ENCODE assay signal across 20 cellular contexts in the genomic region with DNA sequence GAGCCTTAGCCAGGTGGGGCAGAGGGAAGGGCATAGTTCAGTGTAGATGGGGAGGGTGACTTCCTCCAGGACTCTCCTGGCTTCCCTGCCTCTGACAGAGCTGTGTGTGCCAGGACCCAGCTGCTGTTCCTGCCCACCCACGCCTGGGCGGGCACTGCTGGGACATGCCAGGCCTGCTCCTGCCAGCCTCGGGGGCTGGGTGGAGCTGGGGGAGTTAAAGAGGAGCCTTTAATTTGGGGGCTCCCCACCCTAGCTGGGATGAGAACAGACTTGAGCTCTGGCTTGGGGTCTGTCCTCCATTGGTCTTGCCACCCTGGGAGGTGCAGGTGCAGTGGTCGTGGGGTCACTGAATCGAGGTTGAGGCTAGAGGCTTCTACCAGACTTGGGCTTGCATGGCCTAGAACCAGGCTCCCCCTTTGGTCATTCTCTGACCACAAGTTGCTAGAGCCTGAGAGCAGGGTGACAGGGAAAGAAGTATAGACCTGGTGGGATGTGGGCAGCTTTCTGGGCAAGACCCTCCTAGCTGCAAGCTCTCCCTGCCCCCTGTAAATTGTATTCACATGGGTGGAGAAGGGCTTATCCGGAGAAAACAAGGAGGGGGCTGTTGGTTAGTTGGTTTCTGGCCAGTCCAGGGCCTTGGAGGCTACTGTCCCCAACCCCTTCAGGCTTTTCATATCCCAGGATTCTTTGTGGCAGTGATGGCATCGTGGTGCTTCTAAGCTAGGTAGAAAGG. TPM values are rescaled to one million over a fixed set of nuclear protein-coding genes. Genes with fewer than 3 reads are reported as not detected.
A peak's percentile ranks its signal among the peaks of the same experiment; 100 is the strongest.
DNase-seq lines count a peak whose midpoint lies in the region; ATAC-seq, FAIRE-seq and TF ChIP-seq lines count a peak whose summit lies in the region.
"Had no signal": no experiment of that assay in that cellular context is flagged by ENCODE, and none has a peak within 500 bp of the region (broad histone marks: within the 10 kb centered on the region; RNA-seq: fewer than 3 reads in every experiment).

No MANE protein-coding gene starts in this region.

- peak overlapping the region in 1 of 2 donors; percentile 22 for H3K4me3 ChIP-seq in duodenal mucosa (ENCODE audit: low read depth in 1 of 2, low read length in 2 of 2)
- H3K4me3 ChIP-seq in muscle layer of duodenum (ENCODE audit: low read depth in 1 of 2, low read length in 2 of 2): no peak overlapping the region
- no peak overlapping the region for H3K4me3 ChIP-seq in thyroid gland (replicated peaks in 1 of 3)
- H3K4me3 ChIP-seq: A549, ovary had no signal

- peaks cover 14% of the 10 kb centered on the region for H3K27me3 Mint-ChIP-seq in activated T-cell treated with anti-CD3 and anti-CD28 coated beads, Interleukin-2, amount 50 U/mL, for 24 hours
- no peaks in the 10 kb centered on the region for H3K27me3 Mint-ChIP-seq in activated T-cell treated with anti-CD3 and anti-CD28 coated beads, Interleukin-2, amount 50 U/mL, for 4 hours (ENCODE audit: low read depth)
- H3K27me3 Mint-ChIP-seq: activated naive CD8-positive, alpha-beta T cell treated with anti-CD3 and anti-CD28 coated beads, Interleukin-2, amount 50 U/mL, for 24 hours; central memory CD8-positive, alpha-beta T cell; memory B cell had no signal

- H3K9me3 ChIP-seq in duodenal mucosa (ENCODE audit: control insufficient read depth in 1 of 2, low read length in 2 of 2): no peaks in the 10 kb centered on the region
- no peaks in the 10 kb centered on the region for H3K9me3 ChIP-seq in muscle layer of duodenum (ENCODE audit: control insufficient read depth in 1 of 2, low read length in 2 of 2)
- no peaks in the 10 kb centered on the region for H3K9me3 ChIP-seq in thyroid gland
- H3K9me3 ChIP-seq: A549, ovary had no signal

- H3K27me3 ChIP-seq in duodenal mucosa (ENCODE audit: control insufficient read depth in 1 of 2, insufficient read depth in 2 of 2, low read length in 2 of 2) (no peaks in the 10 kb centered on the region), muscle layer of duodenum (ENCODE audit: low read depth, low read length) (no peaks in the 10 kb centered on the region), thyroid gland (no peaks in the 10 kb centered on the region)
- H3K27me3 ChIP-seq: ovary had no signal

- ATAC-seq in activated T-cell treated with anti-CD3 and anti-CD28 coated beads, Interleukin-2, amount 50 U/mL, for 4 hours: no peak
- ATAC-seq in GM21526 (IDR thresholded peaks at IDR 0.05; ENCODE audit: low FRiP score, unreplicated experiment): no peak
- ATAC-seq: A549; activated naive CD8-positive, alpha-beta T cell treated with anti-CD3 and anti-CD28 coated beads, Interleukin-2, amount 50 U/mL, for 24 hours had no signal

- no peaks in the 10 kb centered on the region for H3K36me3 Mint-ChIP-seq in activated T-cell treated with anti-CD3 and anti-CD28 coated beads, Interleukin-2, amount 50 U/mL, for 24 hours (ENCODE audit: low read depth)
- no peaks in the 10 kb centered on the region for H3K36me3 Mint-ChIP-seq in activated T-cell treated with anti-CD3 and anti-CD28 coated beads, Interleukin-2, amount 50 U/mL, for 4 hours (ENCODE audit: insufficient read depth)

- peak overlapping the region; percentile 18 to 33 for H3K9ac ChIP-seq in duodenal mucosa (ENCODE audit: low read depth in 1 of 2, low read length in 2 of 2)

- no peak for FAIRE-seq in urothelium cell line (lab: Jason Lieb, UNC)

- H3K4me1 ChIP-seq in duodenal mucosa (ENCODE audit: control insufficient read depth in 1 of 2, insufficient read depth in 2 of 2, low read length in 2 of 2) (peaks cover 36 to 46% of the 10 kb centered on the region in 2 donors), muscle layer of duodenum (ENCODE audit: control insufficient read depth in 1 of 2, insufficient read depth in 2 of 2, low read length in 2 of 2) (peaks cover 0 to 8% of the 10 kb centered on the region in 2 donors), thyroid gland (peaks cover 3 to 4% of the 10 kb centered on the region in 2 donors)
- H3K4me1 ChIP-seq: A549 had no signal

- intact Hi-C loops in thyroid gland (cut with DNase I): no loop called here

- 60 to 85% methylated on average over 1 to 2 of the region's 7 CpGs for WGBS in thyroid gland, 2 donors

- no peak for TF ChIP-seq CTCF in thyroid gland (IDR thresholded peaks at IDR 0.05)

- H3K27ac ChIP-seq in duodenal mucosa (ENCODE audit: low read depth, low read length) (no peak overlapping the region), muscle layer of duodenum (ENCODE audit: low read length) (peak overlapping the region; percentile 23), thyroid gland (no peak overlapping the region)
- H3K27ac ChIP-seq: A549, ovary had no signal

- H3K9me3 Mint-ChIP-seq in activated T-cell treated with anti-CD3 and anti-CD28 coated beads, Interleukin-2, amount 50 U/mL, for 24 hours: no peaks in the 10 kb centered on the region
- no peaks in the 10 kb centered on the region for H3K9me3 Mint-ChIP-seq in activated T-cell treated with anti-CD3 and anti-CD28 coated beads, Interleukin-2, amount 50 U/mL, for 4 hours
- H3K9me3 Mint-ChIP-seq: activated CD4-positive, alpha-beta T cell treated with anti-CD3 and anti-CD28 coated beads, Interleukin-2, amount 10 ng/mL, durations not matched to agents 24 days and 14 days; activated naive CD8-positive, alpha-beta T cell treated with anti-CD3 and anti-CD28 coated beads, Interleukin-2, amount 50 U/mL, for 24 hours; activated T-helper 1 cell treated with anti-CD3 and anti-CD28 coated beads, Interleukin-12 subunit alpha, Interleukin-12 subunit beta, Interleukin-2, Interleukin-4 antibody, amounts not matched to agents 30 ng/mL and 10 ng/mL and 1 ng/mL, durations not matched to agents 14 hours and 24 hours and 36 hours; central memory CD8-positive, alpha-beta T cell; HFFc6; memory B cell; stimulated activated naive B cell treated with anti-CD40 and anti-IgM and Interleukin-4, amounts not matched to agents 10 μg/mL and 1 μg/mL and 100 μg/mL, for 72 hours had no signal

- no peak for TF ChIP-seq POLR2A in thyroid gland (IDR thresholded peaks at IDR 0.05)

- H3K36me3 ChIP-seq in duodenal mucosa (ENCODE audit: control insufficient read depth in 1 of 2, insufficient read depth in 2 of 2, low read length in 2 of 2): peaks cover 7 to 11% of the 10 kb centered on the region in 2 donors
- H3K36me3 ChIP-seq in muscle layer of duodenum (ENCODE audit: control insufficient read depth in 1 of 2, insufficient read depth in 2 of 2, low read length in 2 of 2): peaks cover 0 to 7% of the 10 kb centered on the region in 2 donors
- H3K36me3 ChIP-seq in thyroid gland: peaks cover 0 to 1% of the 10 kb centered on the region in 2 donors
- H3K36me3 ChIP-seq: ovary had no signal

- H3K4me3 Mint-ChIP-seq in activated T-cell treated with anti-CD3 and anti-CD28 coated beads, Interleukin-2, amount 50 U/mL, for 24 hours: no peak overlapping the region
- H3K4me3 Mint-ChIP-seq in activated T-cell treated with anti-CD3 and anti-CD28 coated beads, Interleukin-2, amount 50 U/mL, for 4 hours: no peak overlapping the region
- H3K4me3 Mint-ChIP-seq: activated CD4-positive, alpha-beta T cell treated with anti-CD3 and anti-CD28 coated beads, Interleukin-2, amount 10 ng/mL, durations not matched to agents 24 days and 14 days; activated naive CD8-positive, alpha-beta T cell treated with anti-CD3 and anti-CD28 coated beads, Interleukin-2, amount 50 U/mL, for 24 hours; activated T-helper 1 cell treated with anti-CD3 and anti-CD28 coated beads, Interleukin-12 subunit alpha, Interleukin-12 subunit beta, Interleukin-2, Interleukin-4 antibody, amounts not matched to agents 30 ng/mL and 10 ng/mL and 1 ng/mL, durations not matched to agents 14 hours and 24 hours and 36 hours; central memory CD8-positive, alpha-beta T cell; HFFc6; memory B cell; stimulated activated naive B cell treated with anti-CD40 and anti-IgM and Interleukin-4, amounts not matched to agents 10 μg/mL and 1 μg/mL and 100 μg/mL, for 72 hours had no signal

- DNase-seq in activated T-cell treated with anti-CD3 and anti-CD28 coated beads, Interleukin-2, amount 50 U/mL, for 24 hours: peak; percentile 19
- DNase-seq in activated T-cell treated with anti-CD3 and anti-CD28 coated beads, Interleukin-2, amount 50 U/mL, for 4 hours: no peak
- DNase-seq in thyroid gland: peak; percentile 46 to 53
- no peak for DNase-seq in activated CD4-positive, alpha-beta T cell treated with anti-CD3 and anti-CD28 coated beads for 48 hours
- no peak for DNase-seq in urothelium cell line (ENCODE audit: low spot score)
- DNase-seq: activated CD4-positive, alpha-beta T cell treated with anti-CD3 and anti-CD28 coated beads, Interleukin-2, amount 10 ng/mL, durations not matched to agents 24 days and 14 days; activated naive CD8-positive, alpha-beta T cell treated with anti-CD3 and anti-CD28 coated beads, Interleukin-2, amount 50 U/mL, for 24 hours; DMS79 treated with DMSO at 0.1 percent for 48 hours; HFFc6; NCI-H187 treated with DMSO at 0.1 percent for 48 hours; NCI-H524 had no signal

- H3K4me1 Mint-ChIP-seq in activated T-cell treated with anti-CD3 and anti-CD28 coated beads, Interleukin-2, amount 50 U/mL, for 24 hours (ENCODE audit: low read depth): peaks cover 15% of the 10 kb centered on the region
- H3K4me1 Mint-ChIP-seq in activated T-cell treated with anti-CD3 and anti-CD28 coated beads, Interleukin-2, amount 50 U/mL, for 4 hours (ENCODE audit: low read depth): peaks cover 16% of the 10 kb centered on the region

- no peak overlapping the region for H3K27ac Mint-ChIP-seq in activated T-cell treated with anti-CD3 and anti-CD28 coated beads, Interleukin-2, amount 50 U/mL, for 24 hours
- H3K27ac Mint-ChIP-seq: activated CD4-positive, alpha-beta T cell treated with anti-CD3 and anti-CD28 coated beads, Interleukin-2, amount 10 ng/mL, durations not matched to agents 24 days and 14 days; activated naive CD8-positive, alpha-beta T cell treated with anti-CD3 and anti-CD28 coated beads, Interleukin-2, amount 50 U/mL, for 24 hours; activated T-helper 1 cell treated with anti-CD3 and anti-CD28 coated beads, Interleukin-12 subunit alpha, Interleukin-12 subunit beta, Interleukin-2, Interleukin-4 antibody, amounts not matched to agents 30 ng/mL and 10 ng/mL and 1 ng/mL, durations not matched to agents 14 hours and 24 hours and 36 hours; HFFc6; memory B cell; stimulated activated naive B cell treated with anti-CD40 and anti-IgM and Interleukin-4, amounts not matched to agents 10 μg/mL and 1 μg/mL and 100 μg/mL, for 72 hours had no signal

RNA-seq across cellular contexts. Expression of gene EFNB1, which starts 5.7 kb away (rescaled TPM):
- total RNA-seq in activated T-cell treated with anti-CD3 and anti-CD28 coated beads, Interleukin-2, amount 50 U/mL, for 4 hours: 10 to 100 TPM in 1 of 3 donors, 1 to 10 TPM in 2; 9.6 to 10.7 (median 9.9) TPM
- total RNA-seq in thyroid gland: 10 to 100 TPM; 17.6 to 26.9 (median 20.8) TPM

Comparison
In these comparisons a context has a peak if more than half of its experiments do, and no peak if none do; other contexts are left out.
1. DNase-seq: peak in activated T-cell treated with anti-CD3 and anti-CD28 coated beads, Interleukin-2, amount 50 U/mL, for 24 hours (single experiment) and thyroid gland (2 of 2); none in activated T-cell treated with anti-CD3 and anti-CD28 coated beads, Interleukin-2, amount 50 U/mL, for 4 hours (single experiment), activated CD4-positive, alpha-beta T cell treated with anti-CD3 and anti-CD28 coated beads for 48 hours (single experiment) and urothelium cell line (single experiment).